ENCODE assay signal across 9 cellular contexts in the genomic region with DNA sequence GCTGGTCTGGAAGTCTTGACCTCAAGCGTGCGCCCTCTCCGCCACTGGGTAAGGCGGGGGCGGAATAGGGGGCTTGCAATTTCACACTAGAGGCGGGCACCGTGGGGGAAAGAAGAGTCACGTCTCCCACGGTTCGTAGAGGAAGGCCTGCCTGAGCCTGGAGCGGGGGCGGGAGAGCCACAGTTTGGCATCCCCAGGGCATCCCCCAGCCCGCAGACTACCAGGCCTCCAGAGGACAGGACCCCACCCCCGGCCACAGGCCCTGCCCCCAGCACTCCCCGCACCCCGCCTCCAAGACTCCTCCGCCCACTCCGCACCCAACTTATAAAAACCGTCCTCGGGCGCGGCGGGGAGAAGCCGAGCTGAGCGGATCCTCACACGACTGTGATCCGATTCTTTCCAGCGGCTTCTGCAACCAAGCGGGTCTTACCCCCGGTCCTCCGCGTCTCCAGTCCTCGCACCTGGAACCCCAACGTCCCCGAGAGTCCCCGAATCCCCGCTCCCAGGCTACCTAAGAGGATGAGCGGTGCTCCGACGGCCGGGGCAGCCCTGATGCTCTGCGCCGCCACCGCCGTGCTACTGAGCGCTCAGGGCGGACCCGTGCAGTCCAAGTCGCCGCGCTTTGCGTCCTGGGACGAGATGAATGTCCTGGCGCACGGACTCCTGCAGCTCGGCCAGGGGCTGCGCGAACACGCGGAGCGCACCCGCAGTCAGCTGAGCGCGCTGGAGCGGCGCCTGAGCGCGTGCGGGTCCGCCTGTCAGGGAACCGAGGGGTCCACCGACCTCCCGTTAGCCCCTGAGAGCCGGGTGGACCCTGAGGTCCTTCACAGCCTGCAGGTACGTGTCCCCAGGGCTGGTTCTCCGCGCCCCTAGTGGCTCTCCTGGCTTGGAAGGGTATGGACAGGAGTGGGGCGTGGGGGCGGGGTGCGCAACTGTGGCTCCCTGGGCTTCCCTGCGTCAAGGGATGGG. TPM values are rescaled to one million over a fixed set of nuclear protein-coding genes. Genes with fewer than 3 reads are reported as not detected.
DNase-seq lines count a peak whose midpoint lies in the region; ATAC-seq, FAIRE-seq and TF ChIP-seq lines count a peak whose summit lies in the region.
"Had no signal": no experiment of that assay in that cellular context is flagged by ENCODE, and none has a peak within 500 bp of the region (broad histone marks: within the 10 kb centered on the region; RNA-seq: fewer than 3 reads in every experiment).

A gene with protein sequence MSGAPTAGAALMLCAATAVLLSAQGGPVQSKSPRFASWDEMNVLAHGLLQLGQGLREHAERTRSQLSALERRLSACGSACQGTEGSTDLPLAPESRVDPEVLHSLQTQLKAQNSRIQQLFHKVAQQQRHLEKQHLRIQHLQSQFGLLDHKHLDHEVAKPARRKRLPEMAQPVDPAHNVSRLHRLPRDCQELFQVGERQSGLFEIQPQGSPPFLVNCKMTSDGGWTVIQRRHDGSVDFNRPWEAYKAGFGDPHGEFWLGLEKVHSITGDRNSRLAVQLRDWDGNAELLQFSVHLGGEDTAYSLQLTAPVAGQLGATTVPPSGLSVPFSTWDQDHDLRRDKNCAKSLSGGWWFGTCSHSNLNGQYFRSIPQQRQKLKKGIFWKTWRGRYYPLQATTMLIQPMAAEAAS (plus strand): TSS at position 353 of the 969 bp plus-strand sequence. CDS start 167 bp downstream, at position 520.

- peak within 1 kb of the TSS; percentile 70 for H3K4me2 ChIP-seq in K562 (ENCODE audit: insufficient read depth, low read length)

- no peak for DNase-seq in GM12864 (ENCODE audit: low read depth)
- DNase-seq in T-cell, result peak in 26 of 34 experiments; percentile 5 to 53 (median 27)
- peak; percentile 63 to 77 (median 72) for DNase-seq in K562 (ENCODE audit: extremely low read depth in 1 of 4, low spot score in 3 of 4)
- no peak for DNase-seq in iPS DF 6.9 (ENCODE audit: low read depth, low spot score)
- DNase-seq in sciatic nerve (ENCODE audit: low spot score), result peak; percentile 87
- no peak for DNase-seq in NAMALWA (ENCODE audit: low spot score)
- DNase-seq in HEK293T (ENCODE audit: extremely low spot score), result no peak

- peak within 1 kb of the TSS; percentile 41 to 78; a peak in 3 of 4 replicates for H3K9ac ChIP-seq in K562 (ENCODE audit: insufficient read depth in 1 of 2, low read depth in 2 of 2, low read length in 2 of 2)

- H3K27ac ChIP-seq in K562 (ENCODE audit: extremely low read depth, low read depth, low read length) (no peak within 1 kb of the TSS), iPS DF 6.9 (ENCODE audit: low read length) (no peak within 1 kb of the TSS)

- H2AFZ ChIP-seq in K562 (ENCODE audit: low read depth, low read length), result peak within 1 kb of the TSS; percentile 69

- BruUV-seq in K562 (replicated peaks; lab: Mats Ljungman, UMichigan), result no TSS peak

- in situ Hi-C loops in K562 (cut with MboI), result no loop called here

- no peak for TF ChIP-seq EP300 in K562 (IDR thresholded peaks at IDR 0.05; ENCODE audit: low read length)

- 3% methylated on average over 64 of the region's 81 CpGs for WGBS in K562 (ENCODE audit: insufficient coverage, low coverage, missing lambda C conversion rate)
- no CpG with 5 or more reads among the region's 81 CpGs for WGBS in iPS DF 6.9 (ENCODE audit: insufficient coverage, insufficient read length)

- no peaks in the 10 kb centered on the region for H3K9me1 ChIP-seq in K562 (ENCODE audit: control insufficient read depth, insufficient read depth, low read length)

- no peak for FAIRE-seq in K562 (lab: Jason Lieb, UNC)
- FAIRE-seq: TTC549 had no signal

- H3K36me3 Mint-ChIP-seq in T-cell, result no peaks in the 10 kb centered on the region

- TF ChIP-seq RAD21 in K562 (CRISPR knock-in tag; conservative IDR thresholded peaks at IDR 0.05 in 1 of 2, IDR thresholded peaks at IDR 0.05 in 1 of 2), result no peak

- peak within 1 kb of the TSS in 1 of 2 donors; percentile 41 for H3K27ac Mint-ChIP-seq in T-cell

- H3K27me3 ChIP-seq in K562 (ENCODE audit: control insufficient read depth in 2 of 2, insufficient read depth in 2 of 2, low read length in 2 of 2) (peaks cover 0 to 19% of the 10 kb centered on the region in 2 experiments; a peak in 2 of 5 replicates), iPS DF 6.9 (ENCODE audit: control insufficient read depth, insufficient read depth, low read length) (peaks cover 2% of the 10 kb centered on the region; the same call in 1 of the 2 replicates)

- TF ChIP-seq CTCF in GM12864 (IDR thresholded peaks at IDR 0.05; ENCODE audit: low read depth, low read length, missing control alignments), result no peak
- TF ChIP-seq CTCF in K562 (IDR thresholded peaks at IDR 0.05 in 2 of 3, conservative IDR thresholded peaks at IDR 0.05 in 1 of 3; ENCODE audit: insufficient read depth in 2 of 3, low read depth in 1 of 3, low read length in 3 of 3), result peak in 2 of 3 experiments; percentile 10 to 19; a peak in 1 of 6 replicates

- H3K9me3 Mint-ChIP-seq in T-cell, result no peaks in the 10 kb centered on the region

- H3K4me1 Mint-ChIP-seq in T-cell, result peaks cover 6 to 15% (median 12%) of the 10 kb centered on the region in 3 donors

- H3K36me3 ChIP-seq in K562 (ENCODE audit: control insufficient read depth, insufficient read depth, low read length), result no peaks in the 10 kb centered on the region
- H3K36me3 ChIP-seq in iPS DF 6.9 (ENCODE audit: control insufficient read depth, insufficient read depth, low read length), result no peaks in the 10 kb centered on the region; the same call in 1 of the 2 replicates

- POLR2A ChIA-PET in T-cell (lab: Charles Lee) (no interaction called here), K562 (lab: Yijun Ruan, JAX) (interaction anchor here (1.1 to 1.9 kb wide), 3 partner anchors 10 to 15 kb away, joined by 3 to 8 read pairs (median 4); no protein-coding TSS in a partner anchor), HEK293T (lab: Yijun Ruan, JAX) (no interaction called here)

- H3K79me2 ChIP-seq in K562 (ENCODE audit: control insufficient read depth, insufficient read depth, low read length), result no peaks in the 10 kb centered on the region

- 0 out of 2 replicates have a peak, but pooled peaks have one; percentile 23 for TF ChIP-seq POLR2A in K562 (conservative IDR thresholded peaks at IDR 0.05)

- no peaks in the 10 kb centered on the region for H4K20me1 ChIP-seq in K562 (replicated peaks; ENCODE audit: control insufficient read depth, insufficient read depth, low read length)

- CTCF ChIA-PET in T-cell (lab: Charles Lee), result no interaction called here
- CTCF ChIA-PET in K562 (lab: Yijun Ruan, JAX; ENCODE audit: low intra/inter-chr PET ratio), result interaction anchor here (0.6 kb wide), 1 partner anchor 14 kb away, joined by 4 read pairs; no protein-coding TSS in a partner anchor
- CTCF ChIA-PET in HEK293T (lab: Yijun Ruan, JAX), result no interaction called here

- peaks cover 30 to 56% of the 10 kb centered on the region in 2 donors for H3K27me3 Mint-ChIP-seq in T-cell

- H3K9me3 ChIP-seq in K562 (replicated peaks; ENCODE audit: control insufficient read depth, insufficient read depth, low read depth, low read length) (no peaks in the 10 kb centered on the region), iPS DF 6.9 (ENCODE audit: control insufficient read depth, insufficient read depth, low read length) (no peaks in the 10 kb centered on the region)

- H3K4me3 ChIP-seq in GM12864 (ENCODE audit: low read depth, low read length), result peak within 1 kb of the TSS; percentile 31
- H3K4me3 ChIP-seq in K562, result peak within 1 kb of the TSS; percentile 27
- peak within 1 kb of the TSS; percentile 47; the same call in 1 of the 2 replicates for H3K4me3 ChIP-seq in iPS DF 6.9 (ENCODE audit: low read length)

- ATAC-seq in T-cell (replicated peaks in 1 of 4), result peak; percentile 76 to 88 (median 84)
- ATAC-seq in K562, result peak; percentile 77
- ATAC-seq in sciatic nerve, result peak; percentile 80
- ATAC-seq in GM21619 (IDR thresholded peaks at IDR 0.05; ENCODE audit: unreplicated experiment), result no peak

- intact Hi-C loops in K562 (cut with micrococcal nuclease) (no loop called here), sciatic nerve (cut with DNase I) (no loop called here)

- H3K4me1 ChIP-seq in K562 (replicated peaks in 1 of 2; ENCODE audit: control insufficient read depth in 2 of 2, insufficient read depth in 2 of 2, low read length in 2 of 2) (peaks cover 13 to 37% of the 10 kb centered on the region in 2 experiments), iPS DF 6.9 (ENCODE audit: control insufficient read depth, insufficient read depth, low read length) (peaks cover 8% of the 10 kb centered on the region)

- H3K4me3 Mint-ChIP-seq in T-cell, result peak within 1 kb of the TSS; percentile 71 to 87 (median 79)

TF ChIP-seq in K562, 482 proteins besides CTCF, POLR2A, EP300 and RAD21 (continues in another document):
- peak; percentile 90 for TF ChIP-seq EGR1 (conservative IDR thresholded peaks at IDR 0.05)
- peak; percentile 49; the same call in 1 of the 2 replicates for TF ChIP-seq PHF8 (IDR thresholded peaks at IDR 0.05; ENCODE audit: borderline replicate concordance, low read length)
- TF ChIP-seq BRF1 (IDR thresholded peaks at IDR 0.05; ENCODE audit: borderline replicate concordance, extremely low read depth, insufficient read length), result no peak

TF ChIP-seq in HEK293T, 16 proteins besides CTCF, POLR2A, EP300 and RAD21 (continues in another document):
- TF ChIP-seq SUZ12 (IDR thresholded peaks at IDR 0.05) (no peak), ZNF384 (IDR thresholded peaks at IDR 0.05) (no peak), LEF1 (IDR thresholded peaks at IDR 0.05; ENCODE audit: borderline replicate concordance) (no peak), L3MBTL2 (conservative IDR thresholded peaks at IDR 0.05) (no peak), HDGF (IDR thresholded peaks at IDR 0.05; ENCODE audit: borderline replicate concordance) (no peak)

RNA-seq across cellular contexts. Expression of the gene that starts here (rescaled TPM):
- under 1 TPM in 2 of 5 donors, not detected in 3; 0.18 to 0.19 TPM for total RNA-seq in T-cell
- total RNA-seq in K562 (2011; cell fraction: chromatin; rRNA removed; ENCODE audit: low replicate concordance), result 0.35 and 2.5 TPM in 2 replicates
- 1.8 and 4.8 TPM in 2 replicates for total RNA-seq in K562 (2011; cell fraction: nucleolus; rRNA removed)
- 1.4 and 1.8 TPM in 2 replicates for total RNA-seq in K562 (2011; cell fraction: nucleoplasm; rRNA removed)
- 0.05 and 0.33 TPM in 2 replicates for total RNA-seq in K562 (2014; rRNA removed)
- total RNA-seq in K562 (2014; rRNA removed; fragmentation: Illumina TruSeq; extraction: Trizol), result not detected in 2 replicates
- 0.08 and 0.22 TPM in 2 replicates for total RNA-seq in K562 (2015; rRNA removed; fragmentation: Illumina TruSeq; extraction: Trizol)
- 0.20 and 0.24 TPM in 2 replicates for total RNA-seq in K562 (2021)
- polyA plus RNA-seq in K562 (2011; rRNA removed), result 0.64 and 0.77 TPM in 2 replicates
- polyA plus RNA-seq in K562 (2011; cell fraction: cytosol; rRNA removed), result 0.46 and 3.3 TPM in 2 replicates
- polyA plus RNA-seq in K562 (2011; cell fraction: nucleus; rRNA removed), result 0.94 and 4.1 TPM in 2 replicates
- polyA plus RNA-seq in K562 (2012), result 0.61 and 0.65 TPM in 2 replicates
- polyA plus RNA-seq in K562 (2014; fragmentation: Illumina TruSeq; extraction: Trizol), result 0.32 TPM in 1 of 2 replicates, not detected in the other
- not detected for polyA plus RNA-seq in K562 (2014; fragmentation: Nextera tagmentation; extraction: Ambion mirVana)
- 0.15 and 0.85 TPM in 2 replicates for polyA plus RNA-seq in K562 (2014; rRNA removed)
- 0.46 TPM in 1 of 2 replicates, not detected in the other for polyA minus RNA-seq in K562 (2011; rRNA and poly(A)+ RNA removed)
- 2.3 TPM in 1 of 2 replicates, not detected in the other for polyA minus RNA-seq in K562 (2011; cell fraction: cytosol; rRNA and poly(A)+ RNA removed)
- 0.78 and 1.8 TPM in 2 replicates for polyA minus RNA-seq in K562 (2011; cell fraction: nucleus; rRNA and poly(A)+ RNA removed)
- total RNA-seq in sciatic nerve, result 9.2 TPM

Comparison
In these comparisons a context has a peak if more than half of its experiments do, and no peak if none do; other contexts are left out.
1. Peak in DNase-seq and ATAC-seq in T-cell; RNA of the gene not detected or under 1 TPM.
2. DNase-seq: peak in K562 (4 of 4) and sciatic nerve (single experiment); none in GM12864 (single experiment), iPS DF 6.9 (single experiment), NAMALWA (single experiment) and HEK293T (single experiment).
3. Peak in every context shown above with its lines, with median percentiles within 50 percentile points of each other: H3K4me3 ChIP-seq.